ENCODE assay signal across 12 cellular contexts in genomic region chr3:170585937-170586310, GRCh38. TPM values are rescaled to one million over a fixed set of nuclear protein-coding genes. Genes with fewer than 3 reads are reported as not detected.
DNase-seq lines count a peak whose midpoint lies in the region; ATAC-seq and TF ChIP-seq lines count a peak whose summit lies in the region.
"Had no signal": no experiment of that assay in that cellular context is flagged by ENCODE, and none has a peak within 500 bp of the region (broad histone marks: within the 10 kb centered on the region; RNA-seq: fewer than 3 reads in every experiment).

Gene SLC7A14 (minus strand): TSS chr3:170586075. CDS start chr3:170526936, 59,139 bp downstream.

- no peaks in the 10 kb centered on the region for H4K20me1 ChIP-seq in hepatocyte (ENCODE audit: insufficient read depth, poor library complexity, severe bottlenecking)

- H3K4me2 ChIP-seq in hepatocyte (peak within 1 kb of the TSS; percentile 80), skeletal muscle satellite cell (ENCODE audit: low read length) (peak within 1 kb of the TSS; percentile 87)

- no peak within 1 kb of the TSS for H3K27ac ChIP-seq in hepatocyte

- H3K27me3 ChIP-seq in hepatocyte = peaks cover 91% of the 10 kb centered on the region
- H3K27me3 ChIP-seq in skeletal muscle satellite cell (ENCODE audit: control insufficient read depth, insufficient read depth, low read length) = peaks cover 72% of the 10 kb centered on the region

- 24% methylated on average over 7 of the region's 12 CpGs for WGBS in hepatocyte (ENCODE audit: low lambda C conversion rate, missing lambda C conversion rate)

- DNase-seq in NCI-H146 (lab: John Stamatoyannopoulos, UW) (peak; percentile 33), NCI-H146 treated with DMSO at 0.1 percent for 48 hours (lab: John Stamatoyannopoulos, UW; ENCODE audit: unreplicated experiment) (no peak), WTC11 (ENCODE audit: low spot score) (peak; percentile 59), hepatocyte (ENCODE audit: low spot score) (no peak), GM19240 (ENCODE audit: insufficient read length, low spot score) (no peak)
- no peak for DNase-seq in activated T-helper 1 cell treated with anti-CD3 and anti-CD28 coated beads, Interleukin-12 subunit alpha, Interleukin-12 subunit beta, Interleukin-2, Interleukin-4 antibody, amounts not matched to agents 30 ng/mL and 10 ng/mL and 1 ng/mL, durations not matched to agents 14 hours and 24 hours and 36 hours (ENCODE audit: low spot score)
- DNase-seq: amniotic stem cell had no signal

- H3K9ac ChIP-seq in skeletal muscle satellite cell (ENCODE audit: low read depth, low read length) = no peak within 1 kb of the TSS

- H3K4me3 ChIP-seq in hepatocyte (no peak within 1 kb of the TSS), skeletal muscle satellite cell (ENCODE audit: low read length) (peak within 1 kb of the TSS; percentile 70)

- CTCF ChIA-PET in WTC11 (lab: Charles Lee) = interaction anchor here (0.6 to 4.0 kb wide), 14 partner anchors 11 to 262 kb away, joined by 3 to 42 read pairs (median 5); partner anchors contain the start of gene CLDN11

- H2AFZ ChIP-seq in hepatocyte = no peak within 1 kb of the TSS

- intact Hi-C loops in activated T-helper 1 cell treated with anti-CD3 and anti-CD28 coated beads, Interleukin-12 subunit alpha, Interleukin-12 subunit beta, Interleukin-2, Interleukin-4 antibody, amounts not matched to agents 30 ng/mL and 10 ng/mL and 1 ng/mL, durations not matched to agents 14 hours and 24 hours and 36 hours (cut with micrococcal nuclease) = no loop called here

- no peaks in the 10 kb centered on the region for H3K9me3 Mint-ChIP-seq in WTC11
- peaks cover 9% of the 10 kb centered on the region for H3K9me3 Mint-ChIP-seq in activated T-helper 1 cell treated with anti-CD3 and anti-CD28 coated beads, Interleukin-12 subunit alpha, Interleukin-12 subunit beta, Interleukin-2, Interleukin-4 antibody, amounts not matched to agents 30 ng/mL and 10 ng/mL and 1 ng/mL, durations not matched to agents 14 hours and 24 hours and 36 hours
- H3K9me3 Mint-ChIP-seq: T-helper 1 cell treated with Interleukin-12 subunit alpha and Interleukin-12 subunit beta and Interleukin-4 antibody, amounts not matched to agents 30 μg/mL and 1 μg/mL, for 36 hours had no signal

- H3K4me1 ChIP-seq in hepatocyte (ENCODE audit: insufficient read depth) (no peaks in the 10 kb centered on the region), skeletal muscle satellite cell (ENCODE audit: control insufficient read depth, insufficient read depth, low read length) (peaks cover 7% of the 10 kb centered on the region)

- no peaks in the 10 kb centered on the region for H3K79me2 ChIP-seq in hepatocyte

- no peaks in the 10 kb centered on the region for H3K9me2 ChIP-seq in hepatocyte (replicated peaks; ENCODE audit: insufficient read depth)

- POLR2A ChIA-PET in WTC11 (lab: Charles Lee) = interaction anchor here (0.6 kb wide), 1 partner anchor 174 kb away, joined by 5 read pairs; no protein-coding TSS in a partner anchor

- H3K27ac Mint-ChIP-seq in WTC11 = no peak within 1 kb of the TSS
- no peak within 1 kb of the TSS for H3K27ac Mint-ChIP-seq in activated T-helper 1 cell treated with anti-CD3 and anti-CD28 coated beads, Interleukin-12 subunit alpha, Interleukin-12 subunit beta, Interleukin-2, Interleukin-4 antibody, amounts not matched to agents 30 ng/mL and 10 ng/mL and 1 ng/mL, durations not matched to agents 14 hours and 24 hours and 36 hours
- H3K27ac Mint-ChIP-seq: T-helper 1 cell treated with Interleukin-12 subunit alpha and Interleukin-12 subunit beta and Interleukin-4 antibody, amounts not matched to agents 30 μg/mL and 1 μg/mL, for 36 hours had no signal

- H3K36me3 Mint-ChIP-seq in WTC11 = no peaks in the 10 kb centered on the region
- H3K36me3 Mint-ChIP-seq in activated T-helper 1 cell treated with anti-CD3 and anti-CD28 coated beads, Interleukin-12 subunit alpha, Interleukin-12 subunit beta, Interleukin-2, Interleukin-4 antibody, amounts not matched to agents 30 ng/mL and 10 ng/mL and 1 ng/mL, durations not matched to agents 14 hours and 24 hours and 36 hours (ENCODE audit: low read depth) = no peaks in the 10 kb centered on the region

- H3K36me3 ChIP-seq in hepatocyte (replicated peaks; ENCODE audit: insufficient read depth, low read depth) = no peaks in the 10 kb centered on the region
- no peaks in the 10 kb centered on the region for H3K36me3 ChIP-seq in skeletal muscle satellite cell (ENCODE audit: insufficient read depth, low read length)

- no peaks in the 10 kb centered on the region for H3K9me3 ChIP-seq in hepatocyte (ENCODE audit: low read depth)
- H3K9me3 ChIP-seq in skeletal muscle satellite cell (replicated peaks; ENCODE audit: low read length) = no peaks in the 10 kb centered on the region

- H3K4me3 Mint-ChIP-seq in WTC11 = peak within 1 kb of the TSS; percentile 78
- H3K4me3 Mint-ChIP-seq in activated T-helper 1 cell treated with anti-CD3 and anti-CD28 coated beads, Interleukin-12 subunit alpha, Interleukin-12 subunit beta, Interleukin-2, Interleukin-4 antibody, amounts not matched to agents 30 ng/mL and 10 ng/mL and 1 ng/mL, durations not matched to agents 14 hours and 24 hours and 36 hours = no peak within 1 kb of the TSS
- H3K4me3 Mint-ChIP-seq: T-helper 1 cell treated with Interleukin-12 subunit alpha and Interleukin-12 subunit beta and Interleukin-4 antibody, amounts not matched to agents 30 μg/mL and 1 μg/mL, for 36 hours had no signal

- ATAC-seq in WTC11 (peak; percentile 68), GM19395 (IDR thresholded peaks at IDR 0.05; ENCODE audit: unreplicated experiment) (no peak)

- H3K4me1 Mint-ChIP-seq in WTC11 = peaks cover 12% of the 10 kb centered on the region
- H3K4me1 Mint-ChIP-seq in activated T-helper 1 cell treated with anti-CD3 and anti-CD28 coated beads, Interleukin-12 subunit alpha, Interleukin-12 subunit beta, Interleukin-2, Interleukin-4 antibody, amounts not matched to agents 30 ng/mL and 10 ng/mL and 1 ng/mL, durations not matched to agents 14 hours and 24 hours and 36 hours (ENCODE audit: low read depth) = no peaks in the 10 kb centered on the region

- TF ChIP-seq CTCF in WTC11 (IDR thresholded peaks at IDR 0.05) (no peak), hepatocyte (IDR thresholded peaks at IDR 0.05; ENCODE audit: poor library complexity) (no peak)

- H3K27me3 Mint-ChIP-seq in WTC11 (ENCODE audit: low read depth) = peaks cover 59% of the 10 kb centered on the region
- H3K27me3 Mint-ChIP-seq in activated T-helper 1 cell treated with anti-CD3 and anti-CD28 coated beads, Interleukin-12 subunit alpha, Interleukin-12 subunit beta, Interleukin-2, Interleukin-4 antibody, amounts not matched to agents 30 ng/mL and 10 ng/mL and 1 ng/mL, durations not matched to agents 14 hours and 24 hours and 36 hours (ENCODE audit: insufficient read depth) = peaks cover 37% of the 10 kb centered on the region

TF ChIP-seq in WTC11, 78 proteins besides CTCF, POLR2A, EP300 and RAD21:
- no peak for TF ChIP-seq MXD4 (CRISPR knock-in tag; IDR thresholded peaks at IDR 0.05; ENCODE audit: borderline replicate concordance)
- TF ChIP-seq, protein P1, sequence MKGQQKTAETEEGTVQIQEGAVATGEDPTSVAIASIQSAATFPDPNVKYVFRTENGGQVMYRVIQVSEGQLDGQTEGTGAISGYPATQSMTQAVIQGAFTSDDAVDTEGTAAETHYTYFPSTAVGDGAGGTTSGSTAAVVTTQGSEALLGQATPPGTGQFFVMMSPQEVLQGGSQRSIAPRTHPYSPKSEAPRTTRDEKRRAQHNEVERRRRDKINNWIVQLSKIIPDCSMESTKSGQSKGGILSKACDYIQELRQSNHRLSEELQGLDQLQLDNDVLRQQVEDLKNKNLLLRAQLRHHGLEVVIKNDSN (CRISPR knock-in tag; IDR thresholded peaks at IDR 0.05) = peak; percentile 67; the same call in 1 of the 2 replicates
- TF ChIP-seq, protein P2, sequence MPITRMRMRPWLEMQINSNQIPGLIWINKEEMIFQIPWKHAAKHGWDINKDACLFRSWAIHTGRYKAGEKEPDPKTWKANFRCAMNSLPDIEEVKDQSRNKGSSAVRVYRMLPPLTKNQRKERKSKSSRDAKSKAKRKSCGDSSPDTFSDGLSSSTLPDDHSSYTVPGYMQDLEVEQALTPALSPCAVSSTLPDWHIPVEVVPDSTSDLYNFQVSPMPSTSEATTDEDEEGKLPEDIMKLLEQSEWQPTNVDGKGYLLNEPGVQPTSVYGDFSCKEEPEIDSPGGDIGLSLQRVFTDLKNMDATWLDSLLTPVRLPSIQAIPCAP (CRISPR knock-in tag; IDR thresholded peaks at IDR 0.05) = no peak
- TF ChIP-seq CBFB (CRISPR knock-in tag; IDR thresholded peaks at IDR 0.05; ENCODE audit: low read depth) = no peak
- TF ChIP-seq USF2 (CRISPR knock-in tag; IDR thresholded peaks at IDR 0.05) = peak; percentile 84
- no peak for TF ChIP-seq PREB (CRISPR knock-in tag; IDR thresholded peaks at IDR 0.05; ENCODE audit: borderline replicate concordance)
- no peak for TF ChIP-seq ZNF138 (CRISPR knock-in tag; conservative IDR thresholded peaks at IDR 0.05)
- no peak for TF ChIP-seq NFYB (CRISPR knock-in tag; conservative IDR thresholded peaks at IDR 0.05; ENCODE audit: low read depth)
- TF ChIP-seq HMGA2 (CRISPR knock-in tag; IDR thresholded peaks at IDR 0.05) = no peak
TF ChIP-seq in WTC11: peak in this region for 2.

RNA-seq across cellular contexts. Expression of gene SLC7A14, which starts in this region (rescaled TPM):
- total RNA-seq in WTC11 (2021) (0.25 to 0.68 TPM (median 0.62 TPM) in 3 replicates), hepatocyte (0.08 and 0.10 TPM in 2 replicates)
- polyA plus RNA-seq in hepatocyte = not detected in 2 replicates
- total RNA-seq in skeletal muscle satellite cell (2012; rRNA removed) = under 0.01 and 0.66 TPM in 2 replicates
- not detected in 2 replicates for total RNA-seq in activated T-helper 1 cell treated with anti-CD3 and anti-CD28 coated beads, Interleukin-12 subunit alpha, Interleukin-12 subunit beta, Interleukin-2, Interleukin-4 antibody, amounts not matched to agents 30 ng/mL and 10 ng/mL and 1 ng/mL, durations not matched to agents 14 hours and 24 hours and 36 hours
- total RNA-seq: HT1080, subcutaneous adipose tissue had no signal

Comparison
In these comparisons a context has a peak if more than half of its experiments do, and no peak if none do; other contexts are left out.
1. Peak in DNase-seq and ATAC-seq in WTC11; RNA of the gene not detected or under 1 TPM.